In genomic region chr2:218382785-218383184, GRCh38 we compare ENCODE assay signal across 18 cellular contexts. TPM values are rescaled to one million over a fixed set of nuclear protein-coding genes. Genes with fewer than 3 reads are reported as not detected.
"Had no signal": no experiment of that assay in that cellular context is flagged by ENCODE, and none has a peak within 500 bp of the region (broad histone marks: within the 10 kb centered on the region; RNA-seq: fewer than 3 reads in every experiment).

No MANE protein-coding gene starts in this region.

- H3K4me3 ChIP-seq: mucosa of descending colon, SK-N-MC had no signal

- H3K9me3 ChIP-seq: breast epithelium, heart right ventricle, mucosa of descending colon had no signal

- H3K36me3 ChIP-seq: breast epithelium, WERI-Rb-1 had no signal

- H3K4me3 Mint-ChIP-seq: activated CD4-positive, alpha-beta memory T cell treated with anti-CD3 and anti-CD28 coated beads, Interleukin-2, amount 10 ng/mL, durations not matched to agents 7 days and 5 days; activated CD4-positive, alpha-beta T cell treated with anti-CD3 and anti-CD28 coated beads for 36 hours; activated naive CD8-positive, alpha-beta T cell treated with anti-CD3 and anti-CD28 coated beads, Interleukin-2, amount 10 ng/mL, durations not matched to agents 7 days and 5 days; natural killer cell treated with Interleukin-12 subunit alpha and Interleukin-12 subunit beta and Interleukin-15 and Interleukin-18, amount 100 ng/mL, for 72 hours had no signal

- H3K27me3 Mint-ChIP-seq: activated CD4-positive, alpha-beta T cell treated with anti-CD3 and anti-CD28 coated beads for 36 hours had no signal

- ATAC-seq: activated CD4-positive, alpha-beta T cell treated with anti-CD3 and anti-CD28 coated beads for 36 hours; stimulated activated naive CD8-positive, alpha-beta T cell treated with anti-CD3 and anti-CD28 coated beads, Interleukin-15, Interleukin-2, amounts not matched to agents 100 U/mL and 50 U/mL, for 24 hours had no signal

- H3K27me3 ChIP-seq: breast epithelium, heart right ventricle had no signal

- H3K4me1 ChIP-seq: breast epithelium had no signal

- H3K36me3 Mint-ChIP-seq: activated naive CD8-positive, alpha-beta T cell treated with anti-CD3 and anti-CD28 coated beads, Interleukin-2, amount 10 ng/mL, durations not matched to agents 7 days and 5 days; natural killer cell treated with Interleukin-12 subunit alpha and Interleukin-12 subunit beta and Interleukin-15 and Interleukin-18, amount 100 ng/mL, for 72 hours had no signal

- H3K9me3 Mint-ChIP-seq: activated CD4-positive, alpha-beta memory T cell treated with anti-CD3 and anti-CD28 coated beads, Interleukin-2, amount 10 ng/mL, durations not matched to agents 7 days and 5 days; activated naive CD8-positive, alpha-beta T cell treated with anti-CD3 and anti-CD28 coated beads, Interleukin-2, amount 10 ng/mL, durations not matched to agents 7 days and 5 days; natural killer cell treated with Interleukin-12 subunit alpha and Interleukin-12 subunit beta and Interleukin-15 and Interleukin-18, amount 100 ng/mL, for 72 hours had no signal

- H3K27ac ChIP-seq: breast epithelium, SK-N-MC, WERI-Rb-1 had no signal

- H3K27ac Mint-ChIP-seq: activated CD4-positive, alpha-beta memory T cell treated with anti-CD3 and anti-CD28 coated beads, Interleukin-2, amount 10 ng/mL, durations not matched to agents 7 days and 5 days; activated CD4-positive, alpha-beta T cell treated with anti-CD3 and anti-CD28 coated beads for 36 hours; activated naive CD8-positive, alpha-beta T cell treated with anti-CD3 and anti-CD28 coated beads, Interleukin-2, amount 10 ng/mL, durations not matched to agents 7 days and 5 days; natural killer cell treated with Interleukin-12 subunit alpha and Interleukin-12 subunit beta and Interleukin-15 and Interleukin-18, amount 100 ng/mL, for 72 hours had no signal

- DNase-seq: activated CD4-positive, alpha-beta memory T cell treated with anti-CD3 and anti-CD28 coated beads, Interleukin-2, amount 10 ng/mL, durations not matched to agents 7 days and 5 days; activated CD4-positive, alpha-beta T cell treated with anti-CD3 and anti-CD28 coated beads for 36 hours; activated CD8-positive, alpha-beta memory T cell treated with anti-CD3 and anti-CD28 coated beads, Interleukin-2, amount 50 U/mL, for 4 hours; activated naive CD8-positive, alpha-beta T cell treated with anti-CD3 and anti-CD28 coated beads, Interleukin-2, amount 10 ng/mL, durations not matched to agents 7 days and 5 days; aorta; foreskin melanocyte; heart right ventricle; islet precursor cell; stimulated activated CD4-positive, alpha-beta T cell treated with anti-CD3 and anti-CD28 coated beads, Interleukin-4, amount 100 ng/mL, for 1 hour; stimulated activated CD8-positive, alpha-beta memory T cell treated with anti-CD3 and anti-CD28 coated beads, Interleukin-4, amount 100 ng/mL, for 48 hours; stimulated activated naive CD8-positive, alpha-beta T cell treated with anti-CD3 and anti-CD28 coated beads, Interleukin-15, Interleukin-2, amounts not matched to agents 100 U/mL and 50 U/mL, for 24 hours; T-helper 1 cell; WERI-Rb-1 had no signal

RNA-seq across cellular contexts. Expression of gene CATIP, which starts 26.1 kb away (rescaled TPM):
- polyA plus RNA-seq: endothelial cell of umbilical vein had no signal

RNA-seq across cellular contexts. Expression of gene VIL1, which starts 36.1 kb away (rescaled TPM):
- polyA plus RNA-seq: endothelial cell of umbilical vein had no signal
